Comparison of ENCODE assay signal across 1 cellular context in genomic region chr14:24362241-24362960, GRCh38.
TF ChIP-seq lines count a peak whose summit lies in the region.

No MANE protein-coding gene starts in this region.

TF ChIP-seq in GM23338, 12 proteins besides CTCF, POLR2A, EP300 and RAD21:
- TF ChIP-seq POLR2AphosphoS5 (IDR thresholded peaks at IDR 0.05; ENCODE audit: low read depth), result no peak
- TF ChIP-seq ZNF114 (CRISPR knock-in tag; IDR thresholded peaks at IDR 0.05), result no peak
- TF ChIP-seq ZNF462 (CRISPR knock-in tag; IDR thresholded peaks at IDR 0.05), result no peak
- no peak for TF ChIP-seq NANOG (IDR thresholded peaks at IDR 0.05; ENCODE audit: borderline replicate concordance)
- TF ChIP-seq REST (IDR thresholded peaks at IDR 0.05; ENCODE audit: unreplicated experiment), result no peak
- TF ChIP-seq ETS1 (IDR thresholded peaks at IDR 0.05), result no peak
- TF ChIP-seq EZH2 (IDR thresholded peaks at IDR 0.05; ENCODE audit: low read depth, unreplicated experiment), result no peak
- no peak for TF ChIP-seq ZNF331 (CRISPR knock-in tag; IDR thresholded peaks at IDR 0.05; ENCODE audit: low read depth)
